ENCODE assay signal across 8 cellular contexts in the genomic region with DNA sequence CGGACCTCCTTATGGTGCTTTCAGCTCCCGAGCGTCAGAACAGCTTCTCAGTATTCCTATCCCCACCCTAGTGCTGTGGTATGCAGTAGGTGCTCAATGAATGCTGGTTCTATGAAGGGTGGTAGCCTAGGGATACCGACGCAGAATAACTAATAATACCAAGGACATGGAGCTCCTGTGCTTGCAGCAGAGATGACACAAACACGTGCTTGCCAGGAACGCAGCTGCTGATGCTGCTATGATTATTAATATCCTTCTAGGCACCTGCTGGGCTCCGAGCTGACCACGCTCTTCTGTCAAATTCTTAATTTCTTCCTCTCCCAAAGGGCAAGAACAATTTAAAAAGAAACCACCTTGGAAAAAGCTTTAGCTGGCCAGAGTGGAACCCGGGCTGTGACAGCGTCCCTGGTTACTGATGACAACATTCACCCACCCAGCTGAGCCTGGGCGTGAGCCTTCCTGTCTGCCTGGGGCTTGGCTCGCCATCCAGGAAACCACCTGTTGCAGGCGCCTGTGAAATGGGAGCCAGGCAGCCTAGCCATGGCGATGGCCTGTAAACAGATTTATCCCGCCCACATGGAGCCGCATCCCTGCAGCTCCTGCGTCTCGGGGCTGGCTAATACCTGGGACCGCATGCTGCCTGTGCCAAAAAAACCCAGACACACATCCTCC. TPM values are rescaled to one million over a fixed set of nuclear protein-coding genes. Genes with fewer than 3 reads are reported as not detected.
DNase-seq lines count a peak whose midpoint lies in the region; ATAC-seq and TF ChIP-seq lines count a peak whose summit lies in the region.

No MANE protein-coding gene starts in this region.

- no peak for ATAC-seq in CD8-positive, alpha-beta T cell

- no peak overlapping the region for H3K4me2 ChIP-seq in parathyroid adenoma (ENCODE audit: low read length)

- no peaks in the 10 kb centered on the region for H3K4me1 ChIP-seq in parathyroid adenoma
- H3K4me1 ChIP-seq in CD8-positive, alpha-beta T cell (ENCODE audit: insufficient read depth, low read length), result no peaks in the 10 kb centered on the region

- H3K4me3 Mint-ChIP-seq in endothelial cell (ENCODE audit: unreplicated experiment), result no peak overlapping the region
- H3K4me3 Mint-ChIP-seq in CD8-positive, alpha-beta T cell, result no peak overlapping the region

- POLR2A ChIA-PET in CD8-positive, alpha-beta T cell (lab: Charles Lee), result no interaction called here

- H3K27ac Mint-ChIP-seq in endothelial cell (ENCODE audit: unreplicated experiment), result no peak overlapping the region
- H3K27ac Mint-ChIP-seq in CD8-positive, alpha-beta T cell, result no peak overlapping the region

- H3K27me3 ChIP-seq in parathyroid adenoma (ENCODE audit: control insufficient read depth, insufficient read depth, low read length), result no peaks in the 10 kb centered on the region
- H3K27me3 ChIP-seq in CD8-positive, alpha-beta T cell (ENCODE audit: insufficient read depth, low read length), result no peaks in the 10 kb centered on the region

- no peaks in the 10 kb centered on the region for H3K36me3 Mint-ChIP-seq in endothelial cell (ENCODE audit: low read depth, unreplicated experiment)
- H3K36me3 Mint-ChIP-seq in CD8-positive, alpha-beta T cell, result no peaks in the 10 kb centered on the region

- DNase-seq in GM12865 (ENCODE audit: low read depth) (peak; percentile 19), NCI-H2029 treated with DMSO at 0.1 percent for 48 hours (lab: John Stamatoyannopoulos, UW) (peak; percentile 65), dermis blood vessel endothelial cell (peak; percentile 90), HCEC 1CT (no peak), endothelial cell (ENCODE audit: low spot score) (no peak), foreskin melanocyte (no peak)
- DNase-seq in CD8-positive, alpha-beta T cell, result no peak

- CTCF ChIA-PET in CD8-positive, alpha-beta T cell (lab: Charles Lee), result no interaction called here

- H3K4me1 Mint-ChIP-seq in endothelial cell (ENCODE audit: unreplicated experiment), result no peaks in the 10 kb centered on the region
- no peaks in the 10 kb centered on the region for H3K4me1 Mint-ChIP-seq in CD8-positive, alpha-beta T cell (ENCODE audit: low read depth)

- H3K9me3 Mint-ChIP-seq in endothelial cell (ENCODE audit: unreplicated experiment), result no peaks in the 10 kb centered on the region
- H3K9me3 Mint-ChIP-seq in CD8-positive, alpha-beta T cell, result peaks cover 7% of the 10 kb centered on the region

- no peak overlapping the region for H3K9ac ChIP-seq in parathyroid adenoma

- H3K4me3 ChIP-seq in GM12865 (ENCODE audit: low read depth, low read length), result no peak overlapping the region
- no peak overlapping the region for H3K4me3 ChIP-seq in parathyroid adenoma (ENCODE audit: low read depth, low read length)
- H3K4me3 ChIP-seq in CD8-positive, alpha-beta T cell (ENCODE audit: low read depth, low read length), result no peak overlapping the region

- peaks cover 3% of the 10 kb centered on the region for H3K27me3 Mint-ChIP-seq in endothelial cell (ENCODE audit: unreplicated experiment)
- peaks cover 21% of the 10 kb centered on the region for H3K27me3 Mint-ChIP-seq in CD8-positive, alpha-beta T cell (ENCODE audit: low read depth)

- no peaks in the 10 kb centered on the region for H3K79me2 ChIP-seq in parathyroid adenoma

- peak overlapping the region; percentile 22 for H3K27ac ChIP-seq in parathyroid adenoma
- H3K27ac ChIP-seq in CD8-positive, alpha-beta T cell (ENCODE audit: low read depth, low read length), result no peak overlapping the region

- TF ChIP-seq CTCF in GM12865 (IDR thresholded peaks at IDR 0.05; ENCODE audit: insufficient read depth, low read depth, low read length, missing control alignments) (no peak), parathyroid adenoma (IDR thresholded peaks at IDR 0.05) (no peak), endothelial cell (IDR thresholded peaks at IDR 0.05; ENCODE audit: unreplicated experiment) (no peak)
- TF ChIP-seq CTCF in CD8-positive, alpha-beta T cell (IDR thresholded peaks at IDR 0.05), result no peak

- intact Hi-C loops in CD8-positive, alpha-beta T cell (cut with DNase I, micrococcal nuclease), result no loop called here

- H3K36me3 ChIP-seq in parathyroid adenoma (ENCODE audit: control insufficient read depth, insufficient read depth, low read length), result no peaks in the 10 kb centered on the region
- H3K36me3 ChIP-seq in CD8-positive, alpha-beta T cell (ENCODE audit: insufficient read depth, low read length), result no peaks in the 10 kb centered on the region

- H2AFZ ChIP-seq in parathyroid adenoma, result no peak overlapping the region

- no peaks in the 10 kb centered on the region for H3K9me3 ChIP-seq in parathyroid adenoma (ENCODE audit: control insufficient read depth, low read length)
- H3K9me3 ChIP-seq in CD8-positive, alpha-beta T cell (ENCODE audit: low read length), result no peaks in the 10 kb centered on the region

RNA-seq across cellular contexts. Expression of a gene that starts 28.8 kb away (rescaled TPM):
- total RNA-seq in dermis blood vessel endothelial cell, result 0.68 and 1.5 TPM in 2 replicates
- total RNA-seq in endothelial cell (ENCODE audit: unreplicated experiment), result 0.46 TPM
- under 1 TPM; 0.50 to 0.95 TPM for total RNA-seq in CD8-positive, alpha-beta T cell

Comparison
In these comparisons a context has a peak if more than half of its experiments do, and no peak if none do; other contexts are left out.
1. DNase-seq: peak in GM12865 (single experiment), NCI-H2029 treated with DMSO at 0.1 percent for 48 hours (single experiment) and dermis blood vessel endothelial cell (single experiment); none in HCEC 1CT (single experiment), endothelial cell (single experiment), foreskin melanocyte (single experiment) and CD8-positive, alpha-beta T cell (0 of 7).